Comparison of ENCODE assay signal across 17 cellular contexts in genomic region chr20:23127506-23128279, GRCh38. TPM values are rescaled to one million over a fixed set of nuclear protein-coding genes. Genes with fewer than 3 reads are reported as not detected.
DNase-seq lines count a peak whose midpoint lies in the region; ATAC-seq and TF ChIP-seq lines count a peak whose summit lies in the region.
"Had no signal": no experiment of that assay in that cellular context is flagged by ENCODE, and none has a peak within 500 bp of the region (broad histone marks: within the 10 kb centered on the region; RNA-seq: fewer than 3 reads in every experiment).

No MANE protein-coding gene starts in this region.

- intact Hi-C loops in spleen (cut with DNase I; ENCODE audit: low total_unique reads), result no loop called here

- ATAC-seq in HG02678 (IDR thresholded peaks at IDR 0.05; ENCODE audit: unreplicated experiment), result no peak
- no peak for ATAC-seq in gastroesophageal sphincter

- CTCF ChIA-PET in activated naive CD4-positive, alpha-beta T cell treated with anti-CD3 and anti-CD28 coated beads, Interleukin-2, amount 10 ng/mL, durations not matched to agents 7 days and 5 days (lab: Charles Lee), result no interaction called here

- no peak for TF ChIP-seq CTCF in HL-60 (IDR thresholded peaks at IDR 0.05; ENCODE audit: insufficient read depth, low read length)
- no peak for TF ChIP-seq CTCF in spleen (IDR thresholded peaks at IDR 0.05 in 8 of 11, conservative IDR thresholded peaks at IDR 0.05 in 3 of 11)
- no peak for TF ChIP-seq CTCF in gastroesophageal sphincter (IDR thresholded peaks at IDR 0.05)

- H3K4me3 ChIP-seq in HL-60 (replicated peaks; ENCODE audit: insufficient read depth, low read length) (no peak overlapping the region), spleen (no peak overlapping the region), gastroesophageal sphincter (no peak overlapping the region)
- H3K4me3 ChIP-seq: Peyer's patch had no signal

- TF ChIP-seq EP300 in gastroesophageal sphincter (IDR thresholded peaks at IDR 0.05), result no peak

- no peaks in the 10 kb centered on the region for H3K9me3 Mint-ChIP-seq in activated naive CD4-positive, alpha-beta T cell treated with anti-CD3 and anti-CD28 coated beads, Interleukin-2, amount 10 ng/mL, durations not matched to agents 7 days and 5 days
- no peaks in the 10 kb centered on the region for H3K9me3 Mint-ChIP-seq in activated naive CD8-positive, alpha-beta T cell treated with anti-CD3 and anti-CD28 coated beads for 36 hours

- H3K4me3 Mint-ChIP-seq in activated naive CD4-positive, alpha-beta T cell treated with anti-CD3 and anti-CD28 coated beads, Interleukin-2, amount 10 ng/mL, durations not matched to agents 7 days and 5 days, result no peak overlapping the region
- H3K4me3 Mint-ChIP-seq in activated naive CD8-positive, alpha-beta T cell treated with anti-CD3 and anti-CD28 coated beads for 36 hours, result no peak overlapping the region

- 88 to 91% (median 90%) methylated on average over 14 of the region's 14 CpGs for WGBS in spleen, 5 donors
- WGBS in gastroesophageal sphincter (ENCODE audit: low coverage in 1 of 2), 2 donors, result 88 to 97% methylated on average over 4 to 8 of the region's 14 CpGs

- H3K27me3 ChIP-seq in HL-60 (ENCODE audit: insufficient read depth, poor library complexity, severe bottlenecking), result no peaks in the 10 kb centered on the region
- H3K27me3 ChIP-seq in spleen (replicated peaks in 1 of 7), result no peaks in the 10 kb centered on the region
- H3K27me3 ChIP-seq in gastroesophageal sphincter, result no peaks in the 10 kb centered on the region
- H3K27me3 ChIP-seq: Peyer's patch had no signal

- H3K9me3 ChIP-seq in spleen, result no peaks in the 10 kb centered on the region
- no peaks in the 10 kb centered on the region for H3K9me3 ChIP-seq in gastroesophageal sphincter
- H3K9me3 ChIP-seq: Peyer's patch had no signal

- peak overlapping the region; percentile 97 for H3K27ac ChIP-seq in HL-60 (replicated peaks)
- H3K27ac ChIP-seq in spleen, result peak overlapping the region in 3 of 8 donors; percentile 87 to 92 (median 89)
- no peak overlapping the region for H3K27ac ChIP-seq in gastroesophageal sphincter
- H3K27ac ChIP-seq: Peyer's patch had no signal

- H3K4me1 ChIP-seq in spleen, result peaks cover 0 to 77% (median 41%) of the 10 kb centered on the region in 6 donors
- H3K4me1 ChIP-seq in gastroesophageal sphincter, result peaks cover 0 to 12% (median 0%) of the 10 kb centered on the region in 3 donors

- H3K27ac Mint-ChIP-seq in activated naive CD4-positive, alpha-beta T cell treated with anti-CD3 and anti-CD28 coated beads, Interleukin-2, amount 10 ng/mL, durations not matched to agents 7 days and 5 days, result no peak overlapping the region
- H3K27ac Mint-ChIP-seq in activated naive CD8-positive, alpha-beta T cell treated with anti-CD3 and anti-CD28 coated beads for 36 hours, result no peak overlapping the region

- H3K4me1 Mint-ChIP-seq in activated naive CD4-positive, alpha-beta T cell treated with anti-CD3 and anti-CD28 coated beads, Interleukin-2, amount 10 ng/mL, durations not matched to agents 7 days and 5 days, result peaks cover 3% of the 10 kb centered on the region
- peaks cover 3% of the 10 kb centered on the region for H3K4me1 Mint-ChIP-seq in activated naive CD8-positive, alpha-beta T cell treated with anti-CD3 and anti-CD28 coated beads for 36 hours

- DNase-seq in activated naive CD4-positive, alpha-beta T cell treated with anti-CD3 and anti-CD28 coated beads, Interleukin-2, amount 10 ng/mL, durations not matched to agents 7 days and 5 days, result peak; percentile 9
- DNase-seq in activated naive CD4-positive, alpha-beta T cell treated with Interleukin-2 at 50 U/mL for 16 hours, result no peak
- DNase-seq in HL-60 (ENCODE audit: low read depth in 1 of 2, low spot score in 1 of 2) (no peak), mesenteric fat pad (ENCODE audit: low spot score) (peak; percentile 82), spleen (peak; percentile 59)
- DNase-seq in activated naive CD8-positive, alpha-beta T cell treated with anti-CD3 and anti-CD28 coated beads for 36 hours, result no peak
- DNase-seq: 8988T, C1 segment of cervical spinal cord, COR-L47, H7, NCI-H1436, NCI-H2029 treated with DMSO at 0.1 percent for 48 hours, NCI-H510A, NCI-H82 had no signal

- H3K36me3 ChIP-seq in spleen (no peaks in the 10 kb centered on the region), gastroesophageal sphincter (no peaks in the 10 kb centered on the region)
- H3K36me3 ChIP-seq: Peyer's patch had no signal

- TF ChIP-seq POLR2A in spleen (IDR thresholded peaks at IDR 0.05) (no peak), gastroesophageal sphincter (IDR thresholded peaks at IDR 0.05) (no peak)

- H3K36me3 Mint-ChIP-seq in activated naive CD4-positive, alpha-beta T cell treated with anti-CD3 and anti-CD28 coated beads, Interleukin-2, amount 10 ng/mL, durations not matched to agents 7 days and 5 days, result no peaks in the 10 kb centered on the region
- no peaks in the 10 kb centered on the region for H3K36me3 Mint-ChIP-seq in activated naive CD8-positive, alpha-beta T cell treated with anti-CD3 and anti-CD28 coated beads for 36 hours

- H3K27me3 Mint-ChIP-seq in activated naive CD4-positive, alpha-beta T cell treated with anti-CD3 and anti-CD28 coated beads, Interleukin-2, amount 10 ng/mL, durations not matched to agents 7 days and 5 days, result no peaks in the 10 kb centered on the region
- no peaks in the 10 kb centered on the region for H3K27me3 Mint-ChIP-seq in activated naive CD8-positive, alpha-beta T cell treated with anti-CD3 and anti-CD28 coated beads for 36 hours

RNA-seq across cellular contexts. Expression of gene CD93, which starts 41.6 kb away (rescaled TPM):
- 105 TPM for total RNA-seq in mesenteric fat pad
- total RNA-seq in spleen, result 100 to 1,000 TPM in 1 of 7 donors, 10 to 100 TPM in 6; 50.4 to 103 (median 75.4) TPM
- polyA plus RNA-seq in spleen, result 1 to 10 TPM; 4.1 to 6.0 (median 5.9) TPM
- total RNA-seq in gastroesophageal sphincter, result 10 to 100 TPM; 20.4 to 75.4 (median 47.2) TPM
- under 1 TPM; 0.04 to 0.08 TPM for total RNA-seq in activated naive CD8-positive, alpha-beta T cell treated with anti-CD3 and anti-CD28 coated beads for 36 hours

Comparison
In these comparisons a context has a peak if more than half of its experiments do, and no peak if none do; other contexts are left out.
1. DNase-seq: peak in activated naive CD4-positive, alpha-beta T cell treated with anti-CD3 and anti-CD28 coated beads, Interleukin-2, amount 10 ng/mL, durations not matched to agents 7 days and 5 days (single experiment), mesenteric fat pad (single experiment) and spleen (single experiment); none in activated naive CD4-positive, alpha-beta T cell treated with Interleukin-2 at 50 U/mL for 16 hours (single experiment), HL-60 (0 of 2) and activated naive CD8-positive, alpha-beta T cell treated with anti-CD3 and anti-CD28 coated beads for 36 hours (single experiment).
2. RNA of gene CD93, which starts 41.6 kb away (total RNA-seq): 105 TPM in mesenteric fat pad (single experiment), 50.4 to 103 TPM in spleen and 20.4 to 75.4 TPM in gastroesophageal sphincter; 0.04 to 0.08 TPM in activated naive CD8-positive, alpha-beta T cell treated with anti-CD3 and anti-CD28 coated beads for 36 hours; every median in the first group is over 10 times any median in the second.